In genomic region chr2:113540826-113541199, GRCh38 we compare ENCODE assay signal across 9 cellular contexts. TPM values are rescaled to one million over a fixed set of nuclear protein-coding genes. Genes with fewer than 3 reads are reported as not detected.
DNase-seq lines count a peak whose midpoint lies in the region; ATAC-seq and TF ChIP-seq lines count a peak whose summit lies in the region.
"Not testable (repeated sequence)": the region's sequence is repeated elsewhere in the genome, so short reads cannot be mapped to it uniquely, and the experiment has no call there.
"Had no signal": no experiment of that assay in that cellular context is flagged by ENCODE, and none has a peak within 500 bp of the region (broad histone marks: within the 10 kb centered on the region; RNA-seq: fewer than 3 reads in every experiment).

No MANE protein-coding gene starts in this region.

- CTCF ChIA-PET in activated CD4-positive, alpha-beta memory T cell treated with anti-CD3 and anti-CD28 coated beads for 36 hours (lab: Charles Lee); naive thymus-derived CD4-positive, alpha-beta T cell (lab: Charles Lee): not testable (repeated sequence)

- H3K36me3 ChIP-seq in hepatocyte (replicated peaks; ENCODE audit: insufficient read depth, low read depth); naive thymus-derived CD4-positive, alpha-beta T cell (ENCODE audit: control insufficient read depth in 2 of 3, insufficient read depth in 3 of 3, low read length in 3 of 3): not testable (repeated sequence)

- not testable (repeated sequence) for H2BK20ac ChIP-seq in H9 (ENCODE audit: low read depth, low read length, poor library complexity, severe bottlenecking)

- not testable (repeated sequence) for H2BK12ac ChIP-seq in H9 (ENCODE audit: insufficient read length, low read depth, low read length)

- not testable (repeated sequence) for DNase-seq in H9; activated CD4-positive, alpha-beta memory T cell treated with anti-CD3 and anti-CD28 coated beads for 36 hours; activated naive CD8-positive, alpha-beta T cell treated with anti-CD3 and anti-CD28 coated beads for 36 hours; endothelial cell (ENCODE audit: low spot score); hepatocyte (ENCODE audit: low spot score); naive thymus-derived CD4-positive, alpha-beta T cell; sciatic nerve (ENCODE audit: low spot score)

- TF ChIP-seq CTCF in H9 (conservative IDR thresholded peaks at IDR 0.05); endothelial cell (IDR thresholded peaks at IDR 0.05; ENCODE audit: unreplicated experiment); hepatocyte (IDR thresholded peaks at IDR 0.05; ENCODE audit: poor library complexity): not testable (repeated sequence)

- not testable (repeated sequence) for H2AK5ac ChIP-seq in H9 (ENCODE audit: insufficient read length, low read length)

- H3K27ac ChIP-seq in H9 (ENCODE audit: insufficient read length, low read depth, low read length); hepatocyte; naive thymus-derived CD4-positive, alpha-beta T cell (ENCODE audit: low read depth, low read length): not testable (repeated sequence)

- H2BK120ac ChIP-seq in H9 (ENCODE audit: low read depth, low read length, poor library complexity, severe bottlenecking) = not testable (repeated sequence)

- not testable (repeated sequence) for H3K27me3 ChIP-seq in H9 (ENCODE audit: insufficient read depth, low read length); hepatocyte; naive thymus-derived CD4-positive, alpha-beta T cell (ENCODE audit: control insufficient read depth in 2 of 2, insufficient read depth in 2 of 2, low read length in 2 of 2)

- H3K4me2 ChIP-seq in H9 (ENCODE audit: insufficient read depth, insufficient read length, low read length) = not testable (repeated sequence)
- peak overlapping the region; percentile 98 for H3K4me2 ChIP-seq in hepatocyte

- H3K18ac ChIP-seq in H9 (ENCODE audit: insufficient read length, low read depth, low read length) = not testable (repeated sequence)

- POLR2A ChIA-PET in activated CD4-positive, alpha-beta memory T cell treated with anti-CD3 and anti-CD28 coated beads for 36 hours (lab: Charles Lee); naive thymus-derived CD4-positive, alpha-beta T cell (lab: Charles Lee): not testable (repeated sequence)

- H3K4me3 ChIP-seq in hepatocyte; naive thymus-derived CD4-positive, alpha-beta T cell (ENCODE audit: low read length): not testable (repeated sequence)

- not testable (repeated sequence) for H3K23ac ChIP-seq in H9 (ENCODE audit: insufficient read length, low read depth, low read length)

- H2BK15ac ChIP-seq in H9 (ENCODE audit: low read depth, low read length) = not testable (repeated sequence)

- H3K79me1 ChIP-seq in H9 (ENCODE audit: insufficient read depth, low read depth, low read length, poor library complexity, severe bottlenecking) = not testable (repeated sequence)

- intact Hi-C loops in activated CD4-positive, alpha-beta memory T cell treated with anti-CD3 and anti-CD28 coated beads for 36 hours (cut with micrococcal nuclease); naive thymus-derived CD4-positive, alpha-beta T cell (cut with micrococcal nuclease); sciatic nerve (cut with DNase I): not testable (repeated sequence)

- H3K9ac ChIP-seq in H9 (ENCODE audit: extremely low read depth, insufficient read length, low read length) = not testable (repeated sequence)

- not testable (repeated sequence) for H3K9me3 ChIP-seq in H9 (ENCODE audit: control insufficient read depth, low read depth, low read length); hepatocyte (ENCODE audit: low read depth); naive thymus-derived CD4-positive, alpha-beta T cell (ENCODE audit: control insufficient read depth in 2 of 3, low read length in 3 of 3)

- H3T11ph ChIP-seq in H9 (ENCODE audit: low read length) = not testable (repeated sequence)

- WGBS in H9 (ENCODE audit: extremely low coverage, insufficient read length, low lambda C conversion rate) = no CpG with 5 or more reads among the region's 5 CpGs
- 17% methylated on average over 5 of the region's 5 CpGs for WGBS in hepatocyte (ENCODE audit: low lambda C conversion rate, missing lambda C conversion rate)

- H3K4me1 Mint-ChIP-seq in H9; activated CD4-positive, alpha-beta memory T cell treated with anti-CD3 and anti-CD28 coated beads for 36 hours (ENCODE audit: low read depth); activated naive CD8-positive, alpha-beta T cell treated with anti-CD3 and anti-CD28 coated beads for 36 hours; endothelial cell (ENCODE audit: unreplicated experiment); naive thymus-derived CD4-positive, alpha-beta T cell: not testable (repeated sequence)

- not testable (repeated sequence) for H2BK5ac ChIP-seq in H9 (ENCODE audit: insufficient read length, low read length)

- H3K56ac ChIP-seq in H9 (ENCODE audit: insufficient read length, low read depth, low read length) = not testable (repeated sequence)

- peaks cover 49% of the 10 kb centered on the region for H3K27me3 Mint-ChIP-seq in H9 (ENCODE audit: low read depth)
- not testable (repeated sequence) for H3K27me3 Mint-ChIP-seq in activated CD4-positive, alpha-beta memory T cell treated with anti-CD3 and anti-CD28 coated beads for 36 hours; endothelial cell (ENCODE audit: unreplicated experiment)
- peaks cover 17% of the 10 kb centered on the region for H3K27me3 Mint-ChIP-seq in activated naive CD8-positive, alpha-beta T cell treated with anti-CD3 and anti-CD28 coated beads for 36 hours
- H3K27me3 Mint-ChIP-seq in naive thymus-derived CD4-positive, alpha-beta T cell = peaks cover 0 to 29% (median 11%) of the 10 kb centered on the region in 5 donors

- not testable (repeated sequence) for H4K5ac ChIP-seq in H9 (ENCODE audit: insufficient read length, low read depth, low read length)

- H3K4me3 Mint-ChIP-seq in H9 (peak overlapping the region; percentile 62 to 80), endothelial cell (ENCODE audit: unreplicated experiment) (peak overlapping the region; percentile 82)
- peak overlapping the region; percentile 74 for H3K4me3 Mint-ChIP-seq in activated CD4-positive, alpha-beta memory T cell treated with anti-CD3 and anti-CD28 coated beads for 36 hours
- peak overlapping the region; percentile 77 for H3K4me3 Mint-ChIP-seq in activated naive CD8-positive, alpha-beta T cell treated with anti-CD3 and anti-CD28 coated beads for 36 hours
- H3K4me3 Mint-ChIP-seq in naive thymus-derived CD4-positive, alpha-beta T cell = peak overlapping the region; percentile 55 to 84 (median 74)

- not testable (repeated sequence) for H4K20me1 ChIP-seq in H9 (ENCODE audit: control insufficient read depth, insufficient read depth, insufficient read length); hepatocyte (ENCODE audit: insufficient read depth, poor library complexity, severe bottlenecking)

- H2AFZ ChIP-seq in H9 (ENCODE audit: low read length); hepatocyte: not testable (repeated sequence)

- not testable (repeated sequence) for H4K8ac ChIP-seq in H9 (replicated peaks; ENCODE audit: insufficient read length, low read depth, low read length)

- not testable (repeated sequence) for H3K14ac ChIP-seq in H9 (ENCODE audit: insufficient read depth, low read length)

- H3K79me2 ChIP-seq in H9 (ENCODE audit: insufficient read depth, low read length); hepatocyte: not testable (repeated sequence)

- H3K23me2 ChIP-seq in H9 (ENCODE audit: insufficient read length, low read depth, low read length, poor library complexity, severe bottlenecking) = not testable (repeated sequence)

- not testable (repeated sequence) for H3K9me2 ChIP-seq in hepatocyte (replicated peaks; ENCODE audit: insufficient read depth)

- not testable (repeated sequence) for H3K4ac ChIP-seq in H9 (ENCODE audit: low read depth, low read length)

- peak; percentile 31 for ATAC-seq in naive thymus-derived CD4-positive, alpha-beta T cell
- ATAC-seq in sciatic nerve = peak; percentile 78

- H3K4me1 ChIP-seq in H9 (ENCODE audit: insufficient read depth, low read length); hepatocyte (ENCODE audit: insufficient read depth); naive thymus-derived CD4-positive, alpha-beta T cell (ENCODE audit: control insufficient read depth in 2 of 2, insufficient read depth in 2 of 2, low read length in 2 of 2): not testable (repeated sequence)

- not testable (repeated sequence) for H3K27ac Mint-ChIP-seq in H9; activated CD4-positive, alpha-beta memory T cell treated with anti-CD3 and anti-CD28 coated beads for 36 hours; activated naive CD8-positive, alpha-beta T cell treated with anti-CD3 and anti-CD28 coated beads for 36 hours; naive thymus-derived CD4-positive, alpha-beta T cell
- peak overlapping the region; percentile 24 for H3K27ac Mint-ChIP-seq in endothelial cell (ENCODE audit: unreplicated experiment)

- not testable (repeated sequence) for H4K91ac ChIP-seq in H9 (ENCODE audit: insufficient read length, low read depth, low read length)

- not testable (repeated sequence) for H3K36me3 Mint-ChIP-seq in H9 (ENCODE audit: insufficient read depth in 1 of 3, low read depth in 3 of 3); activated CD4-positive, alpha-beta memory T cell treated with anti-CD3 and anti-CD28 coated beads for 36 hours; activated naive CD8-positive, alpha-beta T cell treated with anti-CD3 and anti-CD28 coated beads for 36 hours; endothelial cell (ENCODE audit: low read depth, unreplicated experiment); naive thymus-derived CD4-positive, alpha-beta T cell

- H3K9me3 Mint-ChIP-seq in H9; activated CD4-positive, alpha-beta memory T cell treated with anti-CD3 and anti-CD28 coated beads for 36 hours; activated naive CD8-positive, alpha-beta T cell treated with anti-CD3 and anti-CD28 coated beads for 36 hours; endothelial cell (ENCODE audit: unreplicated experiment); naive thymus-derived CD4-positive, alpha-beta T cell: not testable (repeated sequence)

RNA-seq across cellular contexts. Expression of gene FOXD4L1, which starts 42.3 kb away (rescaled TPM):
- total RNA-seq in H9 (2021) = 0.09 TPM in 1 of 2 replicates, not detected in the other
- under 1 TPM in 1 of 2 experiments, not detected in 1; 0.12 TPM for total RNA-seq in activated CD4-positive, alpha-beta memory T cell treated with anti-CD3 and anti-CD28 coated beads for 36 hours
- under 1 TPM; 0.16 to 0.18 TPM for total RNA-seq in activated naive CD8-positive, alpha-beta T cell treated with anti-CD3 and anti-CD28 coated beads for 36 hours
- not detected for total RNA-seq in endothelial cell (ENCODE audit: unreplicated experiment)
- total RNA-seq in hepatocyte = 0.12 and 0.20 TPM in 2 replicates
- polyA plus RNA-seq in hepatocyte = not detected in 2 replicates
- under 1 TPM in 4 of 5 experiments, not detected in 1; 0.16 to 0.60 (median 0.35) TPM for total RNA-seq in naive thymus-derived CD4-positive, alpha-beta T cell
- polyA plus RNA-seq in naive thymus-derived CD4-positive, alpha-beta T cell = not detected
- not detected for total RNA-seq in sciatic nerve
- total RNA-seq: endothelial cell of umbilical vein, mesenteric fat pad had no signal
